In genomic region chr2:72969706-72970105, GRCh38 we compare ENCODE assay signal across 37 cellular contexts. TPM values are rescaled to one million over a fixed set of nuclear protein-coding genes. Genes with fewer than 3 reads are reported as not detected.
"Had no signal": no experiment of that assay in that cellular context is flagged by ENCODE, and none has a peak within 500 bp of the region (broad histone marks: within the 10 kb centered on the region; RNA-seq: fewer than 3 reads in every experiment).

No MANE protein-coding gene starts in this region.

- H3K4me1 ChIP-seq: adrenal gland, colonic mucosa, esophagus squamous epithelium, gastroesophageal sphincter had no signal

- H3K27me3 ChIP-seq: adrenal gland, body of pancreas, colonic mucosa, esophagus squamous epithelium, gastroesophageal sphincter had no signal

- ATAC-seq: activated CD4-positive, alpha-beta T cell treated with anti-CD3 and anti-CD28 coated beads for 36 hours; activated CD4-positive, CD25-positive, alpha-beta regulatory T cell treated with anti-CD3 and anti-CD28 coated beads, Interleukin-2, amount 50 U/mL, for 24 hours; activated CD8-positive, alpha-beta memory T cell treated with anti-CD3 and anti-CD28 coated beads, Interleukin-2, amount 10 ng/mL, durations not matched to agents 7 days and 5 days; activated CD8-positive, alpha-beta T cell treated with anti-CD3 and anti-CD28 coated beads, Interleukin-2, amount 10 ng/mL, durations not matched to agents 7 days and 5 days; activated naive CD8-positive, alpha-beta T cell treated with anti-CD3 and anti-CD28 coated beads, Interleukin-2, amount 50 U/mL, for 24 hours; body of pancreas; gastroesophageal sphincter; T-helper 17 cell had no signal

- H3K9me3 ChIP-seq: adrenal gland, body of pancreas, colonic mucosa, esophagus squamous epithelium, gastroesophageal sphincter had no signal

- H3K36me3 ChIP-seq: colonic mucosa, esophagus squamous epithelium, WERI-Rb-1 had no signal

- H3K4me3 ChIP-seq: adrenal gland, body of pancreas, colonic mucosa, esophagus squamous epithelium, gastroesophageal sphincter had no signal

- DNase-seq: activated B cell treated with CpG ODN at 0.5 μM for 24 hours; activated CD4-positive, alpha-beta memory T cell treated with anti-CD3 and anti-CD28 coated beads for 36 hours; activated CD4-positive, alpha-beta T cell treated with anti-CD3 and anti-CD28 coated beads for 36 hours; activated CD4-positive, alpha-beta T cell treated with anti-CD3 and anti-CD28 coated beads, Interleukin-2, amount 10 ng/mL, durations not matched to agents 24 days and 14 days; activated CD8-positive, alpha-beta memory T cell treated with anti-CD3 and anti-CD28 coated beads, Interleukin-2, amount 10 ng/mL, durations not matched to agents 7 days and 5 days; activated CD8-positive, alpha-beta memory T cell treated with anti-CD3 and anti-CD28 coated beads, Interleukin-2, amount 50 U/mL, for 4 hours; activated CD8-positive, alpha-beta T cell treated with anti-CD3 and anti-CD28 coated beads, Interleukin-2, amount 10 ng/mL, durations not matched to agents 7 days and 5 days; activated effector memory CD4-positive, alpha-beta T cell treated with anti-CD3 and anti-CD28 coated beads, Interleukin-2, amount 50 U/mL, for 16 hours; activated naive CD4-positive, alpha-beta T cell treated with anti-CD3 and anti-CD28 coated beads for 36 hours; activated naive CD8-positive, alpha-beta T cell treated with anti-CD3 and anti-CD28 coated beads for 36 hours; activated naive CD8-positive, alpha-beta T cell treated with anti-CD3 and anti-CD28 coated beads, Interleukin-2, amount 50 U/mL, for 24 hours; activated T-cell treated with anti-CD3 and anti-CD28 coated beads, Interleukin-2, amount 50 U/mL, for 1 hour; activated T-cell treated with anti-CD3 and anti-CD28 coated beads, Interleukin-2, amount 50 U/mL, for 48 hours; adrenal gland; amygdala; body of pancreas; caudate nucleus; colonic mucosa; effector CD8-positive, alpha-beta T cell; esophagus squamous epithelium; foreskin melanocyte; head of caudate nucleus; T-helper 1 cell; T-helper 17 cell; T1000; WERI-Rb-1 had no signal

- H3K27ac ChIP-seq: adrenal gland, body of pancreas, colonic mucosa, epithelial cell of prostate, esophagus squamous epithelium, gastroesophageal sphincter, WERI-Rb-1 had no signal

RNA-seq across cellular contexts. Expression of gene EMX1, which starts 52.4 kb away (rescaled TPM):
- total RNA-seq: activated CD4-positive, alpha-beta memory T cell treated with anti-CD3 and anti-CD28 coated beads for 36 hours; activated CD4-positive, alpha-beta T cell treated with anti-CD3 and anti-CD28 coated beads for 36 hours; activated CD4-positive, alpha-beta T cell treated with anti-CD3 and anti-CD28 coated beads, Interleukin-2, amount 10 ng/mL, durations not matched to agents 24 days and 14 days; activated CD8-positive, alpha-beta memory T cell treated with anti-CD3 and anti-CD28 coated beads, Interleukin-2, amount 10 ng/mL, durations not matched to agents 7 days and 5 days; activated CD8-positive, alpha-beta T cell treated with anti-CD3 and anti-CD28 coated beads, Interleukin-2, amount 10 ng/mL, durations not matched to agents 7 days and 5 days; activated naive CD4-positive, alpha-beta T cell treated with anti-CD3 and anti-CD28 coated beads for 36 hours; activated naive CD8-positive, alpha-beta T cell treated with anti-CD3 and anti-CD28 coated beads for 36 hours; activated T-helper 1 cell treated with anti-CD3 and anti-CD28 coated beads, Interleukin-12 subunit alpha, Interleukin-12 subunit beta, Interleukin-2, Interleukin-4 antibody, amounts not matched to agents 30 ng/mL and 10 ng/mL and 1 ng/mL, durations not matched to agents 14 hours and 24 hours and 36 hours; activated T-helper 2 cell treated with anti-CD3 and anti-CD28 coated beads, Interferon-gamma antibody, Interleukin-2, Interleukin-4, amounts not matched to agents 10 μg/mL and 5 μg/mL and 100 μg/mL, durations not matched to agents 14 hours and 24 hours and 36 hours; aorta; dermis microvascular lymphatic vessel endothelial cell; endothelial cell of umbilical vein; fibroblast of lung; fibroblast of villous mesenchyme; glomerular endothelial cell; T-helper 17 cell had no signal
- polyA plus RNA-seq: aorta, endothelial cell of umbilical vein, fibroblast of lung had no signal
